Comparison of ENCODE assay signal across 15 cellular contexts in the genomic region with DNA sequence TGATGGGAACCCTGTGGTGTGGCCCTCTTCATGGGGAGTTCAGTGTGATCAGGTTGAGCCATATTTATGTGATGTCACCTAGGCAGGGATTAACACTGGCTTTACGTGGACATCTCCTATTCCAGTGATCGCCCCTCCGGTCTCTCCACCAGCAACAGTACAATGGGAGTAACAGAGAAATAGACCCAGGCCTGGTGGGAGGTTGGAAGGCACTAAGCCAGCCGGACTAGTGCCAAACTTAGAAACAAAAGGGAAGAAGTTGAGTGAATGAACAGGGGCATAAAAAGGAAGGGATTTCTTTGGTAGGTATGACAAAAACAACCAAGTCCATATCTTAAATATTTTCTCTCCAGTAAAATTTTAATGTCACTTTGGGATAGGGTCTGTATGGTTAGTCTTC.
"Had no signal": no experiment of that assay in that cellular context is flagged by ENCODE, and none has a peak within 500 bp of the region (broad histone marks: within the 10 kb centered on the region; RNA-seq: fewer than 3 reads in every experiment).

No MANE protein-coding gene starts in this region.

- H3K9ac ChIP-seq: parathyroid adenoma had no signal

- H3K36me3 Mint-ChIP-seq: activated naive CD8-positive, alpha-beta T cell treated with anti-CD3 and anti-CD28 coated beads, Interleukin-2, amount 10 ng/mL, durations not matched to agents 7 days and 5 days; stimulated activated memory B cell treated with anti-CD40 and anti-IgM and Interleukin-4, amounts not matched to agents 10 μg/mL and 1 μg/mL and 100 μg/mL, for 72 hours had no signal

- H3K27me3 Mint-ChIP-seq: activated CD4-positive, alpha-beta T cell treated with anti-CD3 and anti-CD28 coated beads for 36 hours had no signal

- H3K4me1 ChIP-seq: foreskin keratinocyte, parathyroid adenoma had no signal

- H2AFZ ChIP-seq: parathyroid adenoma had no signal

- H3K9me3 Mint-ChIP-seq: activated CD4-positive, alpha-beta memory T cell treated with anti-CD3 and anti-CD28 coated beads, Interleukin-2, amount 10 ng/mL, durations not matched to agents 7 days and 5 days; stimulated activated memory B cell treated with anti-CD40 and anti-IgM and Interleukin-4, amounts not matched to agents 10 μg/mL and 1 μg/mL and 100 μg/mL, for 72 hours had no signal

- H3K27me3 ChIP-seq: esophagus squamous epithelium, foreskin keratinocyte, right atrium auricular region, SJSA1 had no signal

- H3K36me3 ChIP-seq: esophagus squamous epithelium, right atrium auricular region, SJSA1 had no signal

- H3K27ac ChIP-seq: foreskin keratinocyte, parathyroid adenoma, right atrium auricular region, SJSA1 had no signal

- DNase-seq: activated CD4-positive, alpha-beta memory T cell treated with anti-CD3 and anti-CD28 coated beads, Interleukin-2, amount 10 ng/mL, durations not matched to agents 7 days and 5 days; activated CD4-positive, alpha-beta T cell treated with anti-CD3 and anti-CD28 coated beads for 36 hours; activated gamma-delta T cell treated with Interleukin-2 at 50 U/mL for 16 hours; activated naive CD8-positive, alpha-beta T cell treated with anti-CD3 and anti-CD28 coated beads, Interleukin-2, amount 10 ng/mL, durations not matched to agents 7 days and 5 days; activated T-cell treated with anti-CD3 and anti-CD28 coated beads, Interleukin-2, amount 50 U/mL, for 72 hours; esophagus squamous epithelium; foreskin keratinocyte; left colon; stimulated activated CD4-positive, alpha-beta T cell treated with anti-CD3 and anti-CD28 coated beads, Interleukin-1b, Interleukin-23, amount 100 ng/mL, for 48 hours; SW 1271 had no signal

- H3K79me2 ChIP-seq: parathyroid adenoma had no signal

- H3K27ac Mint-ChIP-seq: activated CD4-positive, alpha-beta memory T cell treated with anti-CD3 and anti-CD28 coated beads, Interleukin-2, amount 10 ng/mL, durations not matched to agents 7 days and 5 days; activated CD4-positive, alpha-beta T cell treated with anti-CD3 and anti-CD28 coated beads for 36 hours; activated naive CD8-positive, alpha-beta T cell treated with anti-CD3 and anti-CD28 coated beads, Interleukin-2, amount 10 ng/mL, durations not matched to agents 7 days and 5 days; activated T-cell treated with anti-CD3 and anti-CD28 coated beads, Interleukin-2, amount 50 U/mL, for 72 hours; memory B cell; stimulated activated memory B cell treated with anti-CD40 and anti-IgM and Interleukin-4, amounts not matched to agents 10 μg/mL and 1 μg/mL and 100 μg/mL, for 72 hours had no signal

- H3K4me1 Mint-ChIP-seq: activated CD4-positive, alpha-beta memory T cell treated with anti-CD3 and anti-CD28 coated beads, Interleukin-2, amount 10 ng/mL, durations not matched to agents 7 days and 5 days; activated naive CD8-positive, alpha-beta T cell treated with anti-CD3 and anti-CD28 coated beads, Interleukin-2, amount 10 ng/mL, durations not matched to agents 7 days and 5 days; memory B cell had no signal

- ATAC-seq: activated CD4-positive, alpha-beta T cell treated with anti-CD3 and anti-CD28 coated beads for 36 hours; activated T-cell treated with anti-CD3 and anti-CD28 coated beads, Interleukin-2, amount 50 U/mL, for 72 hours; foreskin keratinocyte; left colon; stimulated activated memory B cell treated with anti-CD40 and anti-IgM and Interleukin-4, amounts not matched to agents 10 μg/mL and 1 μg/mL and 100 μg/mL, for 72 hours had no signal

- H3K9me3 ChIP-seq: esophagus squamous epithelium, right atrium auricular region, SJSA1 had no signal

- H3K4me3 ChIP-seq: esophagus squamous epithelium, right atrium auricular region, SJSA1 had no signal

- H3K4me3 Mint-ChIP-seq: activated CD4-positive, alpha-beta memory T cell treated with anti-CD3 and anti-CD28 coated beads, Interleukin-2, amount 10 ng/mL, durations not matched to agents 7 days and 5 days; activated CD4-positive, alpha-beta T cell treated with anti-CD3 and anti-CD28 coated beads for 36 hours; activated naive CD8-positive, alpha-beta T cell treated with anti-CD3 and anti-CD28 coated beads, Interleukin-2, amount 10 ng/mL, durations not matched to agents 7 days and 5 days; activated T-cell treated with anti-CD3 and anti-CD28 coated beads, Interleukin-2, amount 50 U/mL, for 72 hours; memory B cell; stimulated activated memory B cell treated with anti-CD40 and anti-IgM and Interleukin-4, amounts not matched to agents 10 μg/mL and 1 μg/mL and 100 μg/mL, for 72 hours had no signal
